27 cellular contexts compared by ENCODE assay signal in the genomic region with DNA sequence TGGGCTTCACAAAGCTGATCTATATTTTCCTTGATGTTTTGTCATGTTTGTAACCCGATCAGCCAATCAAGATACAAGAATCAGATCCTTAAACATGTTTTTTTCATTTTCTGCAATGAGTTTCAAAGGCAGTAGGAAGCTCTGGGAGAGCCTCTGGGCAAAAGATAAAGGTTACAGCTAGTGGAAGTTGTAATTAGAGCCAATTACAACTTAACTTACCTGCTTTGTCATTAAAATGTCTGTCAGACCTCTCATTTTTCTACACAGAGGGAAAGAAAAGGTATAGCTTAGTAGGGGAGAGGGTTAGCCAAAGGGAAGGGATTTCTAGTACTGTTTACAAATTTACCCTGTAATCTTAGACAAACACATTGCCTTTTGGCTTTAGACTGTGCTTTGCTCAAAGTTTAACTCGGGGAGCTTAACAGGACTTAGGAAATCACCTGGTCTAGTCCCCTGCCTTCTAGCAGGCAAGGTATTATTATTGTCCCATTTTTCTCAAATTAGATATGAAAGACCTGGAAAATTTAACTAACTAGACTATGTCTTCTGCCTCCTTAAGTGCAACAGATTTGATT. TPM values are rescaled to one million over a fixed set of nuclear protein-coding genes. Genes with fewer than 3 reads are reported as not detected.
DNase-seq lines count a peak whose midpoint lies in the region; ATAC-seq and TF ChIP-seq lines count a peak whose summit lies in the region.
"Had no signal": no experiment of that assay in that cellular context is flagged by ENCODE, and none has a peak within 500 bp of the region (broad histone marks: within the 10 kb centered on the region; RNA-seq: fewer than 3 reads in every experiment).

No MANE protein-coding gene starts in this region.

- H3K9me3 Mint-ChIP-seq in activated B cell treated with CpG ODN at 0.5 μM for 24 hours, result no peaks in the 10 kb centered on the region
- no peaks in the 10 kb centered on the region for H3K9me3 Mint-ChIP-seq in activated CD8-positive, alpha-beta memory T cell treated with anti-CD3 and anti-CD28 coated beads, Interleukin-2, amount 10 ng/mL, durations not matched to agents 7 days and 5 days (ENCODE audit: low read depth)
- H3K9me3 Mint-ChIP-seq: activated naive CD8-positive, alpha-beta T cell treated with anti-CD3 and anti-CD28 coated beads for 36 hours; activated T-helper 1 cell treated with anti-CD3 and anti-CD28 coated beads, Interleukin-12 subunit alpha, Interleukin-12 subunit beta, Interleukin-2, Interleukin-4 antibody, amounts not matched to agents 30 ng/mL and 10 ng/mL and 1 ng/mL, durations not matched to agents 14 hours and 24 hours and 36 hours; CD8-positive, alpha-beta memory T cell had no signal

- H3K27me3 ChIP-seq in HUES64 (ENCODE audit: insufficient read depth, low read length) (no peaks in the 10 kb centered on the region), mucosa of stomach (ENCODE audit: control insufficient read depth, insufficient read depth, low read length) (no peaks in the 10 kb centered on the region)
- H3K27me3 ChIP-seq: tibial nerve had no signal

- POLR2A ChIA-PET in activated B cell treated with CpG ODN at 0.5 μM for 24 hours (lab: Charles Lee), result no interaction called here

- no peak overlapping the region for H3K9ac ChIP-seq in HUES64 (ENCODE audit: low read depth, low read length)
- peak overlapping the region; percentile 15 for H3K9ac ChIP-seq in mucosa of stomach (ENCODE audit: low read length)

- H3K9me3 ChIP-seq in HUES64 (ENCODE audit: insufficient read depth, low read depth, low read length) (no peaks in the 10 kb centered on the region), mucosa of stomach (ENCODE audit: control insufficient read depth, low read length) (no peaks in the 10 kb centered on the region)
- H3K9me3 ChIP-seq: tibial nerve had no signal

- peak overlapping the region; percentile 40; the same call in 1 of the 2 replicates for H3K27ac ChIP-seq in HUES64 (ENCODE audit: low read depth, low read length)
- H3K27ac ChIP-seq: 22Rv1, dorsolateral prefrontal cortex, tibial nerve had no signal

- H3K27me3 Mint-ChIP-seq in activated B cell treated with CpG ODN at 0.5 μM for 24 hours, result no peaks in the 10 kb centered on the region
- H3K27me3 Mint-ChIP-seq in activated CD8-positive, alpha-beta memory T cell treated with anti-CD3 and anti-CD28 coated beads, Interleukin-2, amount 10 ng/mL, durations not matched to agents 7 days and 5 days, result peaks cover 4% of the 10 kb centered on the region
- H3K27me3 Mint-ChIP-seq: activated naive CD8-positive, alpha-beta T cell treated with anti-CD3 and anti-CD28 coated beads for 36 hours; CD8-positive, alpha-beta memory T cell had no signal

- H3K4me1 Mint-ChIP-seq in activated B cell treated with CpG ODN at 0.5 μM for 24 hours, result peaks cover 4% of the 10 kb centered on the region
- H3K4me1 Mint-ChIP-seq in activated CD8-positive, alpha-beta memory T cell treated with anti-CD3 and anti-CD28 coated beads, Interleukin-2, amount 10 ng/mL, durations not matched to agents 7 days and 5 days, result no peaks in the 10 kb centered on the region

- intact Hi-C loops in activated B cell treated with CpG ODN at 0.5 μM for 24 hours (cut with micrococcal nuclease) (no loop called here), cardiac septum (cut with DNase I) (no loop called here)

- peak; percentile 5 for DNase-seq in DMS53 (lab: John Stamatoyannopoulos, UW)
- DNase-seq in DMS53 treated with DMSO at 0.1 percent for 48 hours (lab: John Stamatoyannopoulos, UW; ENCODE audit: unreplicated experiment), result no peak
- no peak for DNase-seq in activated B cell treated with CpG ODN at 0.5 μM for 24 hours
- no peak for DNase-seq in cardiac septum (ENCODE audit: low spot score)
- no peak for DNase-seq in activated CD8-positive, alpha-beta memory T cell treated with anti-CD3 and anti-CD28 coated beads, Interleukin-2, amount 10 ng/mL, durations not matched to agents 7 days and 5 days
- DNase-seq in DMS79 (lab: John Stamatoyannopoulos, UW), result no peak
- DNase-seq: activated naive CD8-positive, alpha-beta T cell treated with anti-CD3 and anti-CD28 coated beads for 36 hours; CD8-positive, alpha-beta memory T cell; central memory CD4-positive, alpha-beta T cell; dorsolateral prefrontal cortex; GDM1; Kasumi-1; mammary epithelial cell; NCI-H2029 treated with DMSO at 0.1 percent for 48 hours; nucleus accumbens; stimulated activated CD8-positive, alpha-beta memory T cell treated with anti-CD3 and anti-CD28 coated beads, Interleukin-4, amount 100 ng/mL, for 48 hours had no signal

- H3K36me3 ChIP-seq in HUES64 (ENCODE audit: insufficient read depth, low read length), result peaks cover 17% of the 10 kb centered on the region
- H3K36me3 ChIP-seq in mucosa of stomach (ENCODE audit: control insufficient read depth, insufficient read depth, low read length), result no peaks in the 10 kb centered on the region

- CTCF ChIA-PET in activated B cell treated with CpG ODN at 0.5 μM for 24 hours (lab: Charles Lee), result no interaction called here
- CTCF ChIA-PET in activated CD8-positive, alpha-beta memory T cell treated with anti-CD3 and anti-CD28 coated beads, Interleukin-2, amount 10 ng/mL, durations not matched to agents 7 days and 5 days (lab: Charles Lee), result no interaction called here

- H3K4me1 ChIP-seq in HUES64 (ENCODE audit: insufficient read depth, low read length) (peaks cover 18% of the 10 kb centered on the region), mucosa of stomach (ENCODE audit: control insufficient read depth, insufficient read depth, low read length) (no peaks in the 10 kb centered on the region)

- H3K36me3 Mint-ChIP-seq in activated B cell treated with CpG ODN at 0.5 μM for 24 hours (ENCODE audit: low read depth), result peaks cover 15% of the 10 kb centered on the region
- H3K36me3 Mint-ChIP-seq in activated CD8-positive, alpha-beta memory T cell treated with anti-CD3 and anti-CD28 coated beads, Interleukin-2, amount 10 ng/mL, durations not matched to agents 7 days and 5 days, result peaks cover 9% of the 10 kb centered on the region
- H3K36me3 Mint-ChIP-seq: activated naive CD8-positive, alpha-beta T cell treated with anti-CD3 and anti-CD28 coated beads for 36 hours had no signal

- H3K4me3 ChIP-seq in HUES64 (ENCODE audit: low read length) (no peak overlapping the region), mucosa of stomach (ENCODE audit: low read length) (no peak overlapping the region)
- H3K4me3 ChIP-seq: dorsolateral prefrontal cortex, tibial nerve had no signal

- no peak for TF ChIP-seq CTCF in activated B cell treated with CpG ODN at 0.5 μM for 24 hours (IDR thresholded peaks at IDR 0.05)

- WGBS in HUES64, result 0% methylated on average over 1 of the region's 2 CpGs

- ATAC-seq in activated B cell treated with CpG ODN at 0.5 μM for 24 hours (ENCODE audit: low read depth), result no peak
- no peak for ATAC-seq in activated CD8-positive, alpha-beta memory T cell treated with anti-CD3 and anti-CD28 coated beads, Interleukin-2, amount 10 ng/mL, durations not matched to agents 7 days and 5 days

- H3K27ac Mint-ChIP-seq in activated B cell treated with CpG ODN at 0.5 μM for 24 hours, result peak overlapping the region; percentile 24
- H3K27ac Mint-ChIP-seq in activated CD8-positive, alpha-beta memory T cell treated with anti-CD3 and anti-CD28 coated beads, Interleukin-2, amount 10 ng/mL, durations not matched to agents 7 days and 5 days, result no peak overlapping the region
- H3K27ac Mint-ChIP-seq: activated naive CD8-positive, alpha-beta T cell treated with anti-CD3 and anti-CD28 coated beads for 36 hours; activated T-helper 1 cell treated with anti-CD3 and anti-CD28 coated beads, Interleukin-12 subunit alpha, Interleukin-12 subunit beta, Interleukin-2, Interleukin-4 antibody, amounts not matched to agents 30 ng/mL and 10 ng/mL and 1 ng/mL, durations not matched to agents 14 hours and 24 hours and 36 hours; T-helper 2 cell treated with Interferon-gamma antibody and Interleukin-4, amounts not matched to agents 5 μg/mL and 100 μg/mL, for 36 hours had no signal

- H3K4me3 Mint-ChIP-seq in activated B cell treated with CpG ODN at 0.5 μM for 24 hours, result no peak overlapping the region
- no peak overlapping the region for H3K4me3 Mint-ChIP-seq in activated CD8-positive, alpha-beta memory T cell treated with anti-CD3 and anti-CD28 coated beads, Interleukin-2, amount 10 ng/mL, durations not matched to agents 7 days and 5 days
- H3K4me3 Mint-ChIP-seq: activated naive CD8-positive, alpha-beta T cell treated with anti-CD3 and anti-CD28 coated beads for 36 hours; activated T-helper 1 cell treated with anti-CD3 and anti-CD28 coated beads, Interleukin-12 subunit alpha, Interleukin-12 subunit beta, Interleukin-2, Interleukin-4 antibody, amounts not matched to agents 30 ng/mL and 10 ng/mL and 1 ng/mL, durations not matched to agents 14 hours and 24 hours and 36 hours; CD8-positive, alpha-beta memory T cell; T-helper 2 cell treated with Interferon-gamma antibody and Interleukin-4, amounts not matched to agents 5 μg/mL and 100 μg/mL, for 36 hours had no signal

RNA-seq across cellular contexts. Expression of gene FGF16, which starts 55.8 kb away (rescaled TPM):
- 0.40 TPM for polyA plus RNA-seq in HUES64 (2013, experiment 1 of 2)
- polyA plus RNA-seq in HUES64 (2013, experiment 2 of 2), result 0.44 TPM
- not detected in 2 replicates for total RNA-seq in activated B cell treated with CpG ODN at 0.5 μM for 24 hours
- total RNA-seq in cardiac septum, result 0.13 TPM
- not detected for total RNA-seq in activated CD8-positive, alpha-beta memory T cell treated with anti-CD3 and anti-CD28 coated beads, Interleukin-2, amount 10 ng/mL, durations not matched to agents 7 days and 5 days
- total RNA-seq: activated T-helper 1 cell treated with anti-CD3 and anti-CD28 coated beads, Interleukin-12 subunit alpha, Interleukin-12 subunit beta, Interleukin-2, Interleukin-4 antibody, amounts not matched to agents 30 ng/mL and 10 ng/mL and 1 ng/mL, durations not matched to agents 14 hours and 24 hours and 36 hours; astrocyte; CD8-positive, alpha-beta memory T cell; HT-29; kidney epithelial cell; mammary epithelial cell; myocyte; RPMI7951 had no signal
- polyA plus RNA-seq: CD8-positive, alpha-beta memory T cell; mammary epithelial cell had no signal
